ENCODE assay signal across 1 cellular context in genomic region chr3:9955067-9955502, GRCh38.
TF ChIP-seq lines count a peak whose summit lies in the region.

No MANE protein-coding gene starts in this region.

TF ChIP-seq in HepG2, 621 proteins besides CTCF, POLR2A, EP300 and RAD21:
- TF ChIP-seq NFIC (IDR thresholded peaks at IDR 0.05; ENCODE audit: low read length) (no peak), ZBTB4 (CRISPR knock-in tag; IDR thresholded peaks at IDR 0.05; ENCODE audit: borderline replicate concordance) (peak; percentile 69; the same call in 1 of the 2 replicates), ZNF350 (CRISPR knock-in tag; IDR thresholded peaks at IDR 0.05; ENCODE audit: borderline replicate concordance, low read depth) (peak; percentile 23; the same call in 1 of the 2 replicates), GATAD2A (CRISPR knock-in tag; IDR thresholded peaks at IDR 0.05) (0 out of 2 replicates have a peak, but pooled peaks have one; percentile 24), ZNF687 (CRISPR knock-in tag; IDR thresholded peaks at IDR 0.05) (peak; percentile 21; the same call in 1 of the 2 replicates), SIX4 (CRISPR knock-in tag; IDR thresholded peaks at IDR 0.05) (peak; percentile 82), SALL1 (CRISPR knock-in tag; IDR thresholded peaks at IDR 0.05) (0 out of 2 replicates have a peak, but pooled peaks have one; percentile 30), TEAD3 (CRISPR knock-in tag; optimal IDR thresholded peaks at IDR 0.05; ENCODE audit: borderline replicate concordance) (peak; percentile 29), SIX1 (CRISPR knock-in tag; IDR thresholded peaks at IDR 0.05; ENCODE audit: borderline replicate concordance) (peak; percentile 67; the same call in 1 of the 2 replicates), MIER2 (CRISPR knock-in tag; IDR thresholded peaks at IDR 0.05) (no peak), ZNF20 (CRISPR knock-in tag; IDR thresholded peaks at IDR 0.05) (no peak), ARID4A (CRISPR knock-in tag; IDR thresholded peaks at IDR 0.05; ENCODE audit: borderline replicate concordance) (no peak), ZFP91 (CRISPR knock-in tag; IDR thresholded peaks at IDR 0.05; ENCODE audit: borderline replicate concordance) (0 out of 2 replicates have a peak, but pooled peaks have one; percentile 29), PAXIP1 (CRISPR knock-in tag; conservative IDR thresholded peaks at IDR 0.05) (0 out of 2 replicates have a peak, but pooled peaks have one; percentile 22)
